In genomic region chr5:25694805-25695204, GRCh38 we compare ENCODE assay signal across 32 cellular contexts.
"Had no signal": no experiment of that assay in that cellular context is flagged by ENCODE, and none has a peak within 500 bp of the region (broad histone marks: within the 10 kb centered on the region; RNA-seq: fewer than 3 reads in every experiment).

No MANE protein-coding gene starts in this region.

- DNase-seq: activated CD4-positive, alpha-beta T cell treated with anti-CD3 and anti-CD28 coated beads for 48 hours; activated CD4-positive, alpha-beta T cell treated with anti-CD3 and anti-CD28 coated beads, Interleukin-2, amount 50 U/mL, for 48 hours; activated CD8-positive, alpha-beta memory T cell treated with anti-CD3 and anti-CD28 coated beads for 24 hours; activated effector memory CD4-positive, alpha-beta T cell treated with anti-CD3 and anti-CD28 coated beads, Interleukin-2, amount 50 U/mL, for 16 hours; activated naive CD4-positive, alpha-beta T cell treated with anti-CD3 and anti-CD28 coated beads for 36 hours; activated naive CD8-positive, alpha-beta T cell treated with anti-CD3 and anti-CD28 coated beads for 36 hours; activated T-cell treated with anti-CD3 and anti-CD28 coated beads, Interleukin-2, amount 50 U/mL, for 1 hour; adrenal gland; cortex of kidney; foreskin fibroblast; heart left ventricle; left lung; ovary; psoas muscle; sigmoid colon; small intestine; stimulated activated CD4-positive, alpha-beta T cell treated with anti-CD3 and anti-CD28 coated beads, Interleukin-1b, Interleukin-23, amount 100 ng/mL, for 48 hours; stimulated activated CD4-positive, alpha-beta T cell treated with anti-CD3 and anti-CD28 coated beads, Interleukin-4, amount 100 ng/mL, for 4 hours; stimulated activated CD8-positive, alpha-beta memory T cell treated with anti-CD3 and anti-CD28 coated beads, Interleukin-4, amount 100 ng/mL, for 48 hours; stimulated activated naive CD8-positive, alpha-beta T cell treated with anti-CD3 and anti-CD28 coated beads, Interleukin-15, amount 100 ng/mL, for 72 hours; substantia nigra; T-helper 9 cell; thyroid gland; upper lobe of left lung; WERI-Rb-1 had no signal

- H3K36me3 ChIP-seq: adrenal gland, ascending aorta, cardiac muscle cell, heart left ventricle, left lung, neutrophil, ovary, sigmoid colon, thyroid gland, upper lobe of left lung, WERI-Rb-1 had no signal

- H3K4me3 ChIP-seq: adrenal gland, ascending aorta, cardiac muscle cell, heart left ventricle, left lung, lung, ovary, psoas muscle, sigmoid colon, thyroid gland, upper lobe of left lung had no signal

- H3K27me3 ChIP-seq: adrenal gland, ascending aorta, cardiac muscle cell, heart left ventricle, left lung, neutrophil, ovary, sigmoid colon, thyroid gland, upper lobe of left lung had no signal

- ATAC-seq: activated CD4-positive, CD25-positive, alpha-beta regulatory T cell treated with anti-CD3 and anti-CD28 coated beads, Interleukin-2, amount 50 U/mL, for 24 hours; esophagus mucosa; heart left ventricle; left lung; psoas muscle; stimulated activated memory B cell treated with anti-CD40 and anti-IgM and Interleukin-4, amounts not matched to agents 10 μg/mL and 1 μg/mL and 100 μg/mL, for 72 hours; stimulated activated naive CD8-positive, alpha-beta T cell treated with anti-CD3 and anti-CD28 coated beads, Interleukin-15, amount 100 ng/mL, for 72 hours had no signal

- H3K27ac ChIP-seq: adrenal gland, ascending aorta, cardiac muscle cell, heart left ventricle, left lung, neutrophil, ovary, psoas muscle, sigmoid colon, thyroid gland, upper lobe of left lung, WERI-Rb-1 had no signal

- H3K9me3 ChIP-seq: adrenal gland, ascending aorta, left lung, neutrophil, ovary, psoas muscle, sigmoid colon, thyroid gland, upper lobe of left lung had no signal

- H3K4me1 ChIP-seq: adrenal gland, ascending aorta, heart left ventricle, left lung, psoas muscle, sigmoid colon, thyroid gland, upper lobe of left lung had no signal
